7 cellular contexts compared by ENCODE assay signal in genomic region chr11:6418199-6418957, GRCh38. TPM values are rescaled to one million over a fixed set of nuclear protein-coding genes. Genes with fewer than 3 reads are reported as not detected.
DNase-seq lines count a peak whose midpoint lies in the region; ATAC-seq, FAIRE-seq and TF ChIP-seq lines count a peak whose summit lies in the region.

No MANE protein-coding gene starts in this region.

- H3K4me3 ChIP-seq in Loucy (ENCODE audit: low read length, poor library complexity, severe bottlenecking) (peak overlapping the region; percentile 68), esophagus (ENCODE audit: low read depth in 1 of 2, low read length in 2 of 2) (peak overlapping the region; percentile 70 to 85), neutrophil (ENCODE audit: low read depth in 1 of 2, low read length in 1 of 2) (peak overlapping the region; percentile 46 to 65)

- H3F3A ChIP-seq in Loucy (ENCODE audit: low read depth) = no peaks in the 10 kb centered on the region

- no peaks in the 10 kb centered on the region for H3K36me3 ChIP-seq in Loucy (ENCODE audit: insufficient read depth, low read length)
- no peaks in the 10 kb centered on the region for H3K36me3 ChIP-seq in esophagus (ENCODE audit: control insufficient read depth in 2 of 2, insufficient read depth in 2 of 2, low read length in 1 of 2)
- no peaks in the 10 kb centered on the region for H3K36me3 ChIP-seq in neutrophil

- H3K9me2 ChIP-seq in Loucy (replicated peaks; ENCODE audit: low read depth, low read length) = no peaks in the 10 kb centered on the region

- WGBS in esophagus, 2 donors = 6 to 7% methylated on average over 39 to 40 of the region's 40 CpGs

- H2AFZ ChIP-seq in Loucy (ENCODE audit: low read length) = no peak overlapping the region

- no peak for ATAC-seq in HG02642 (IDR thresholded peaks at IDR 0.05; ENCODE audit: poor library complexity, unreplicated experiment)

- DNase-seq in GM12892 (ENCODE audit: insufficient read length) = no peak
- DNase-seq in effector CD8-positive, alpha-beta T cell (lab: John Stamatoyannopoulos, UW) = no peak
- DNase-seq in frontal cortex (ENCODE audit: low spot score in 2 of 2) = no peak

- H3K9ac ChIP-seq in Loucy (ENCODE audit: low read depth, low read length, poor library complexity, severe bottlenecking) = no peak overlapping the region

- H3K9me3 ChIP-seq in Loucy (ENCODE audit: insufficient read depth, low read depth, low read length) (no peaks in the 10 kb centered on the region), esophagus (ENCODE audit: control insufficient read depth in 2 of 2, insufficient read depth in 1 of 2, low read depth in 1 of 2, low read length in 1 of 2) (no peaks in the 10 kb centered on the region), neutrophil (no peaks in the 10 kb centered on the region)

- H3K4me1 ChIP-seq in Loucy (ENCODE audit: insufficient read depth, low read length, poor library complexity, severe bottlenecking) (peaks cover 11% of the 10 kb centered on the region), esophagus (ENCODE audit: control insufficient read depth in 2 of 2, insufficient read depth in 2 of 2, low read length in 1 of 2) (peaks cover 2 to 4% of the 10 kb centered on the region in 2 donors), neutrophil (ENCODE audit: control insufficient read depth in 1 of 2, insufficient read depth in 1 of 2, low read depth in 1 of 2, low read length in 1 of 2) (peaks cover 6 to 27% of the 10 kb centered on the region in 2 experiments)

- TF ChIP-seq CTCF in Loucy (conservative IDR thresholded peaks at IDR 0.05; ENCODE audit: low read length) = no peak
- no peak for TF ChIP-seq CTCF in neutrophil (IDR thresholded peaks at IDR 0.05)

- no peak for TF ChIP-seq POLR2A in GM12892 (IDR thresholded peaks at IDR 0.05; ENCODE audit: low read depth, low read length)

- no peaks in the 10 kb centered on the region for H3K79me2 ChIP-seq in Loucy (ENCODE audit: insufficient read depth, low read length)

- H4K20me1 ChIP-seq in Loucy (ENCODE audit: insufficient read depth, low read length, poor library complexity, severe bottlenecking) = no peaks in the 10 kb centered on the region

- H3K27ac ChIP-seq in esophagus (ENCODE audit: low read depth in 2 of 2, low read length in 1 of 2) (peak overlapping the region; percentile 72 to 87), neutrophil (no peak overlapping the region)

- FAIRE-seq in GM12892 (lab: Jason Lieb, UNC) (peak; percentile 54), frontal cortex (lab: Jason Lieb, UNC) (no peak)

- H3K4me2 ChIP-seq in Loucy (ENCODE audit: low read depth, low read length, poor library complexity, severe bottlenecking) = peak overlapping the region; percentile 62

- peaks cover 14% of the 10 kb centered on the region for H3K27me3 ChIP-seq in Loucy (ENCODE audit: insufficient read depth, low read length, poor library complexity, severe bottlenecking)
- no peaks in the 10 kb centered on the region for H3K27me3 ChIP-seq in esophagus (ENCODE audit: control insufficient read depth in 1 of 2, insufficient read depth in 2 of 2, low read length in 2 of 2)
- peaks cover 83% of the 10 kb centered on the region for H3K27me3 ChIP-seq in neutrophil

RNA-seq across cellular contexts. Expression of gene APBB1, which starts 0.5 kb away (rescaled TPM):
- 4.2 TPM for polyA plus RNA-seq in GM12892 (2012; ENCODE audit: missing spikeins)
- 10 to 100 TPM in 1 of 2 donors, 1 to 10 TPM in 1; 7.1 to 12.0 TPM for polyA plus RNA-seq in esophagus
- total RNA-seq in frontal cortex = 293 TPM

RNA-seq across cellular contexts. Expression of gene HPX, which starts 22.4 kb away (rescaled TPM):
- polyA plus RNA-seq in GM12892 (2012; ENCODE audit: missing spikeins) = 0.57 TPM
- under 1 TPM; 0.26 to 0.55 TPM for polyA plus RNA-seq in esophagus
- total RNA-seq in frontal cortex = 0.82 TPM

RNA-seq across cellular contexts. Expression of gene SMPD1, which starts 28.1 kb away (rescaled TPM):
- polyA plus RNA-seq in GM12892 (2012; ENCODE audit: missing spikeins) = 5.5 TPM
- polyA plus RNA-seq in esophagus = 10 to 100 TPM; 16.0 to 18.9 TPM
- 10.2 TPM for total RNA-seq in frontal cortex

RNA-seq across cellular contexts. Expression of gene TRIM3, which starts 55.4 kb away (rescaled TPM):
- polyA plus RNA-seq in GM12892 (2012; ENCODE audit: missing spikeins) = 5.3 TPM
- 1 to 10 TPM; 7.5 to 7.6 TPM for polyA plus RNA-seq in esophagus
- 40.4 TPM for total RNA-seq in frontal cortex
